18 cellular contexts compared by ENCODE assay signal in genomic region chr16:77816293-77816692, GRCh38. TPM values are rescaled to one million over a fixed set of nuclear protein-coding genes. Genes with fewer than 3 reads are reported as not detected.
DNase-seq lines count a peak whose midpoint lies in the region; ATAC-seq and TF ChIP-seq lines count a peak whose summit lies in the region.
"Had no signal": no experiment of that assay in that cellular context is flagged by ENCODE, and none has a peak within 500 bp of the region (broad histone marks: within the 10 kb centered on the region; RNA-seq: fewer than 3 reads in every experiment).

No MANE protein-coding gene starts in this region.

- no peak overlapping the region for H3K4me3 ChIP-seq in fibroblast of mammary gland (ENCODE audit: control insufficient read depth, low read depth, low read length)
- H3K4me3 ChIP-seq: heart right ventricle, skin epidermis had no signal

- TF ChIP-seq CTCF in fibroblast of mammary gland (conservative IDR thresholded peaks at IDR 0.05; ENCODE audit: control insufficient read depth, insufficient read depth, low read depth, low read length), result no peak

- DNase-seq in HCEC 1CT (peak; percentile 6), RPMI7951 (ENCODE audit: low read depth) (peak; percentile 59), fibroblast of mammary gland (ENCODE audit: low read depth) (peak; percentile 40), renal cortical epithelial cell (ENCODE audit: low read depth) (peak; percentile 82)
- DNase-seq: amygdala; C1 segment of cervical spinal cord; cortex of kidney; heart right ventricle; NCI-H2081 treated with DMSO at 0.1 percent for 48 hours; NK-92 treated with Interleukin-12 subunit alpha and Interleukin-12 subunit beta, amount 100 ng/mL, for 24 hours; T-helper 17 cell had no signal

- ATAC-seq in HG02970 (IDR thresholded peaks at IDR 0.05; ENCODE audit: low FRiP score, unreplicated experiment) (no peak), HG02642 (IDR thresholded peaks at IDR 0.05; ENCODE audit: poor library complexity, unreplicated experiment) (no peak), GM21381 (IDR thresholded peaks at IDR 0.05; ENCODE audit: unreplicated experiment) (no peak)
- ATAC-seq: activated CD4-positive, CD25-positive, alpha-beta regulatory T cell treated with anti-CD3 and anti-CD28 coated beads, Interleukin-2, amount 50 U/mL, for 24 hours; activated T-helper 17 cell treated with anti-CD3 and anti-CD28 coated beads, Interleukin-2, amount 50 U/mL, for 72 hours; heart right ventricle; T-helper 17 cell had no signal

RNA-seq across cellular contexts. Expression of gene VAT1L, which starts 27.9 kb away (rescaled TPM):
- 53.7 and 62.0 TPM in 2 replicates for total RNA-seq in RPMI7951 (2014; rRNA removed; shearing (Covaris generic))
- total RNA-seq in renal cortical epithelial cell, result 0.10 TPM in 1 of 2 replicates, not detected in the other
- total RNA-seq: activated T-helper 17 cell treated with anti-CD3 and anti-CD28 coated beads, Interleukin-2, amount 50 U/mL, for 72 hours; osteocyte; T-helper 17 cell had no signal

Comparison
In these comparisons a context has a peak if more than half of its experiments do, and no peak if none do; other contexts are left out.
1. DNase-seq: peak in every context shown above with its lines; median percentile 82 in renal cortical epithelial cell; 59 in RPMI7951; 40 in fibroblast of mammary gland; 6 in HCEC 1CT.
2. RNA of gene VAT1L, which starts 27.9 kb away (total RNA-seq): 53.7 to 62.0 TPM in RPMI7951; 0.10 TPM in renal cortical epithelial cell; every median in the first group is over 10 times any median in the second.